Comparison of ENCODE assay signal across 19 cellular contexts in the genomic region with DNA sequence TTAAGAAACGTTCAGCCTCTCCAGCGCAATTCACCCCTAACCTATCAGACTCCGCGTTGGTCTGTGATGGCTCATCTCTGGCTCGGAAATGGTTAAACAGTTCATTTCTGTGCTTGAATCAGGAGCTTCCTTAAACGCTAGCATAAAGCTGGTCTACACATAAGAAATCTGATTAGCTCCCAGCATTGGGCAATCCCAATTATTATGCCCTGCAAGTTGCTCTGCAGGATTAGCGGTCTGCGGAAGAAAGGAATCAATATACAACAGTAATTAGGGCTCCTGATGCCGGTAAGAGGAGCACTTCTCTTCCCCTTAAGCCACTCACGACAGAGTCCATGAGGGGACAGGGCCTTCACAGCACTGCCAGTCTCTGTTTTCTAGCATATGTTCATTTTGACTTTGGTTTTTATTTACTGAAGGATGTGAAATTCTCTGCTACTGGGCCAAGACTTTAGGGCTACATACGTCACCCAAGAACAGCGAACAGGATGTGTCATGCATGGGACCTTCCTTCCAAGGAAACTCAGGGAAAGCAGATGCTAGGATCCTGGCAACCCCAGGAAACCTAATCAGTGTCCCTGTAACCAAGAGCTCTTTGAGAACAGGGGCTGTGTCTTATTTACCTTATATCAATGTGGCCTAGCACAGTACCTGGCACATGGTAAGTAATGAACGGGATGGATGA.
"Had no signal": no experiment of that assay in that cellular context is flagged by ENCODE, and none has a peak within 500 bp of the region (broad histone marks: within the 10 kb centered on the region; RNA-seq: fewer than 3 reads in every experiment).

No MANE protein-coding gene starts in this region.

- H3K4me3 Mint-ChIP-seq: activated CD4-positive, alpha-beta T cell treated with anti-CD3 and anti-CD28 coated beads for 36 hours; brain; endodermal cell; naive thymus-derived CD8-positive, alpha-beta T cell; stimulated activated memory B cell treated with anti-CD40 and anti-IgM and Interleukin-4, amounts not matched to agents 10 μg/mL and 1 μg/mL and 100 μg/mL, for 72 hours; WTC11 had no signal

- H3K36me3 ChIP-seq: gastroesophageal sphincter, heart right ventricle, spleen, upper lobe of left lung had no signal

- H3K9me3 ChIP-seq: gastroesophageal sphincter, heart right ventricle, spleen, testis, upper lobe of left lung had no signal

- ATAC-seq: activated CD4-positive, alpha-beta T cell treated with anti-CD3 and anti-CD28 coated beads for 36 hours; gastroesophageal sphincter; heart right ventricle; naive thymus-derived CD8-positive, alpha-beta T cell; stimulated activated memory B cell treated with anti-CD40 and anti-IgM and Interleukin-4, amounts not matched to agents 10 μg/mL and 1 μg/mL and 100 μg/mL, for 72 hours; WTC11 had no signal

- H3K4me1 ChIP-seq: heart right ventricle, parathyroid adenoma, spleen, testis, upper lobe of left lung had no signal

- H3K4me3 ChIP-seq: gastroesophageal sphincter, heart right ventricle, spleen, testis, upper lobe of left lung had no signal

- H3K9ac ChIP-seq: parathyroid adenoma had no signal

- H3K27me3 ChIP-seq: gastroesophageal sphincter, testis, upper lobe of left lung had no signal

- H3K27ac ChIP-seq: epithelial cell of prostate, gastroesophageal sphincter, heart right ventricle, parathyroid adenoma, spleen, testis, upper lobe of left lung had no signal

- DNase-seq: activated CD4-positive, alpha-beta T cell treated with anti-CD3 and anti-CD28 coated beads for 36 hours; activated CD4-positive, alpha-beta T cell treated with anti-CD3 and anti-CD28 coated beads, Interleukin-2, amount 50 U/mL, for 48 hours; activated T-cell treated with anti-CD3 and anti-CD28 coated beads for 4 hours; anterior cingulate cortex; caudate nucleus; endodermal cell; heart right ventricle; mesenchymal stem cell; naive thymus-derived CD8-positive, alpha-beta T cell; spleen; stimulated activated CD4-positive, alpha-beta T cell treated with anti-CD3 and anti-CD28 coated beads, Interleukin-4, amount 100 ng/mL, for 4 hours; testis; upper lobe of left lung had no signal

- H3K36me3 Mint-ChIP-seq: brain; naive thymus-derived CD8-positive, alpha-beta T cell; stimulated activated memory B cell treated with anti-CD40 and anti-IgM and Interleukin-4, amounts not matched to agents 10 μg/mL and 1 μg/mL and 100 μg/mL, for 72 hours; WTC11 had no signal

- H3K27ac Mint-ChIP-seq: activated CD4-positive, alpha-beta T cell treated with anti-CD3 and anti-CD28 coated beads for 36 hours; endodermal cell; naive thymus-derived CD8-positive, alpha-beta T cell; stimulated activated memory B cell treated with anti-CD40 and anti-IgM and Interleukin-4, amounts not matched to agents 10 μg/mL and 1 μg/mL and 100 μg/mL, for 72 hours; WTC11 had no signal

- H3K79me2 ChIP-seq: parathyroid adenoma had no signal

- H2AFZ ChIP-seq: parathyroid adenoma had no signal

- H3K4me1 Mint-ChIP-seq: activated CD4-positive, alpha-beta T cell treated with anti-CD3 and anti-CD28 coated beads for 36 hours; naive thymus-derived CD8-positive, alpha-beta T cell; stimulated activated memory B cell treated with anti-CD40 and anti-IgM and Interleukin-4, amounts not matched to agents 10 μg/mL and 1 μg/mL and 100 μg/mL, for 72 hours had no signal

- H3K9me3 Mint-ChIP-seq: endodermal cell; naive thymus-derived CD8-positive, alpha-beta T cell; stimulated activated memory B cell treated with anti-CD40 and anti-IgM and Interleukin-4, amounts not matched to agents 10 μg/mL and 1 μg/mL and 100 μg/mL, for 72 hours; WTC11 had no signal

- H3K27me3 Mint-ChIP-seq: stimulated activated memory B cell treated with anti-CD40 and anti-IgM and Interleukin-4, amounts not matched to agents 10 μg/mL and 1 μg/mL and 100 μg/mL, for 72 hours had no signal
